16 cellular contexts compared by ENCODE assay signal in genomic region chr9:138111607-138112006, GRCh38.
DNase-seq lines count a peak whose midpoint lies in the region; TF ChIP-seq lines count a peak whose summit lies in the region.
"Had no signal": no experiment of that assay in that cellular context is flagged by ENCODE, and none has a peak within 500 bp of the region (broad histone marks: within the 10 kb centered on the region; RNA-seq: fewer than 3 reads in every experiment).

No MANE protein-coding gene starts in this region.

- no peaks in the 10 kb centered on the region for H3K36me3 ChIP-seq in MG63

- DNase-seq in 8988T (peak; percentile 9), GM13976 (ENCODE audit: low spot score) (peak; percentile 7), germinal center (ENCODE audit: low spot score) (peak; percentile 1), osteocyte (ENCODE audit: extremely low spot score, unreplicated experiment) (peak; percentile 73), iPS-NIHi11 (ENCODE audit: low spot score) (no peak), cerebellar cortex (ENCODE audit: low spot score) (no peak), MG63 (no peak)
- DNase-seq in activated CD4-positive, alpha-beta T cell treated with anti-CD3 and anti-CD28 coated beads for 1 hour = no peak
- DNase-seq: COR-L47, DMS53, GF-D8, HCEC 1CT, HFFc6 had no signal

- H3K27me3 ChIP-seq in MG63 = no peaks in the 10 kb centered on the region

- peaks cover 15% of the 10 kb centered on the region for H3K9me3 Mint-ChIP-seq in osteocyte (ENCODE audit: unreplicated experiment)
- H3K9me3 Mint-ChIP-seq: CD8-positive, alpha-beta T cell had no signal

- in situ Hi-C loops in GM13976 (cut with MboI; ENCODE audit: low sequenced_read_pairs, unreplicated experiment) = no loop called here

- H3K9me3 ChIP-seq in MG63 = no peaks in the 10 kb centered on the region

- no peaks in the 10 kb centered on the region for H3K27me3 Mint-ChIP-seq in osteocyte (ENCODE audit: unreplicated experiment)

- no peak overlapping the region for H3K27ac Mint-ChIP-seq in osteocyte (ENCODE audit: unreplicated experiment)
- H3K27ac Mint-ChIP-seq: CD14-positive monocyte; CD8-positive, alpha-beta T cell; HFFc6 had no signal

- no peaks in the 10 kb centered on the region for H3K36me3 Mint-ChIP-seq in osteocyte (ENCODE audit: unreplicated experiment)
- H3K36me3 Mint-ChIP-seq: CD14-positive monocyte; CD8-positive, alpha-beta T cell had no signal

- TF ChIP-seq CTCF in GM13976 (IDR thresholded peaks at IDR 0.05; ENCODE audit: borderline replicate concordance, control extremely low read depth, extremely low read depth, insufficient read depth, missing control alignments) (no peak), osteocyte (IDR thresholded peaks at IDR 0.05) (no peak)

- H3K4me3 ChIP-seq in MG63 = no peak overlapping the region
- H3K4me3 ChIP-seq: K562 had no signal

- H3K4me1 Mint-ChIP-seq in osteocyte (ENCODE audit: unreplicated experiment) = no peaks in the 10 kb centered on the region
- H3K4me1 Mint-ChIP-seq: CD14-positive monocyte had no signal

- H3K4me3 Mint-ChIP-seq in osteocyte (ENCODE audit: unreplicated experiment) = no peak overlapping the region
- H3K4me3 Mint-ChIP-seq: CD14-positive monocyte; CD8-positive, alpha-beta T cell; HFFc6 had no signal

Comparison
In these comparisons a context has a peak if more than half of its experiments do, and no peak if none do; other contexts are left out.
1. DNase-seq: peak in 8988T (single experiment), GM13976 (single experiment), germinal center (single experiment) and osteocyte (single experiment); none in iPS-NIHi11 (single experiment), activated CD4-positive, alpha-beta T cell treated with anti-CD3 and anti-CD28 coated beads for 1 hour (single experiment), cerebellar cortex (single experiment) and MG63 (single experiment).